In the genomic region with DNA sequence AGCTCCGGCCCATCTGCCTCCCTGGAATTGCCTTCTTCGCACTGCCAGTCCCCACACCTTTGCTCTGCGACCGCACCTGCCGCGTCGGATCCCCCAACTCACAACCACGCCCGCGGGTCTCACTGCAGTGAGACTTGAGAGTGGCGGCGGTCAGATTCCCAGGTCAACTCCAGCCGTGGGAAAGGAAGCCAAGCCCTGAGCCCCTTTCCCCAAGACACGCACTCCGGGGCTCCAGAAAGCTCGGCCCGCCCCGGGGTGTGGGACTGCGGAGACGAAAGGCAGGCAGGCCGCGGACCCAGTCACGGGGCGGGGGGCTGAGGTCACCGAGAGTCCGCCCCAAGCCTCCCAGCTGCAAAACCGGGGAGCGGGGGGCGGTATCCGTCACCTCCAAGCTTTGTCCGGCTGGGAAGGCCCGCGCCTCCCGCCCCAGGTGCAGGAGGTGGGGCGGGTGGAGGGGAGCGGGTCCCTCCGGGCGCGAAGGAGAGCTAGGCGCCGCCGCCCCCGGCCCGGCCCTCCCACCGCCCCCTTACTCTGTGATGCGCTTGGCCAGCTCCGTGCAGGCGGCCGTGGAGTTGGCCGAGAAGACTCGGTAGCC, we compare ENCODE assay signal across 8 cellular contexts. TPM values are rescaled to one million over a fixed set of nuclear protein-coding genes. Genes with fewer than 3 reads are reported as not detected.
DNase-seq lines count a peak whose midpoint lies in the region; ATAC-seq and TF ChIP-seq lines count a peak whose summit lies in the region.

No MANE protein-coding gene starts in this region.

- no peak overlapping the region for H2BK12ac ChIP-seq in mesenchymal stem cell (ENCODE audit: low read length in 2 of 2)

- H2BK120ac ChIP-seq in mesenchymal stem cell (ENCODE audit: low read depth, low read length), result peak overlapping the region; percentile 49

- 5% methylated on average over 39 of the region's 51 CpGs for WGBS in mesenchymal stem cell
- under 1% methylated on average over 51 of the region's 51 CpGs for WGBS in thymus

- peak overlapping the region; percentile 79 to 83 for H3K23ac ChIP-seq in mesenchymal stem cell (ENCODE audit: low read length in 2 of 2)

- H3K4me3 ChIP-seq in SJCRH30 (peak overlapping the region; percentile 71), coronary artery (peak overlapping the region; percentile 91), mesenchymal stem cell (ENCODE audit: insufficient read depth in 1 of 2, low read depth in 1 of 2, low read length in 2 of 2) (peak overlapping the region; percentile 92 to 96), thymus (ENCODE audit: low read length) (peak overlapping the region; percentile 75)

- peak; percentile 13 for ATAC-seq in HG02884 (IDR thresholded peaks at IDR 0.05; ENCODE audit: unreplicated experiment)

- no peak overlapping the region for H2BK5ac ChIP-seq in mesenchymal stem cell (ENCODE audit: low read depth, low read length, poor library complexity, severe bottlenecking)

- peak; percentile 70 for DNase-seq in activated effector memory CD4-positive, alpha-beta T cell treated with anti-CD3 and anti-CD28 coated beads, Interleukin-2, amount 50 U/mL, for 16 hours
- no peak for DNase-seq in activated effector memory CD4-positive, alpha-beta T cell treated with Interleukin-2 at 50 U/mL for 16 hours
- DNase-seq in SJCRH30 (peak; percentile 39 to 48), coronary artery (ENCODE audit: low spot score) (peak; percentile 75), mesenchymal stem cell (peak; percentile 42)
- no peak for DNase-seq in activated CD4-positive, CD25-positive, alpha-beta regulatory T cell (lab: John Stamatoyannopoulos, UW)

- peak overlapping the region; percentile 99 for H3K9ac ChIP-seq in mesenchymal stem cell (ENCODE audit: low read length)

- H3K4ac ChIP-seq in mesenchymal stem cell (ENCODE audit: low read depth in 1 of 2, low read length in 2 of 2), result peak overlapping the region in 1 of 2 experiments; percentile 59

- H3K4me2 ChIP-seq in mesenchymal stem cell (ENCODE audit: low read length, poor library complexity, severe bottlenecking), result peak overlapping the region; percentile 100

- H4K8ac ChIP-seq in mesenchymal stem cell (ENCODE audit: low read length), result peak overlapping the region; percentile 60

- H3K27me3 ChIP-seq in SJCRH30, result no peaks in the 10 kb centered on the region
- no peaks in the 10 kb centered on the region for H3K27me3 ChIP-seq in mesenchymal stem cell (ENCODE audit: control insufficient read depth in 1 of 2, insufficient read depth in 1 of 2, low read length in 2 of 2)
- no peaks in the 10 kb centered on the region for H3K27me3 ChIP-seq in thymus (ENCODE audit: control insufficient read depth, insufficient read depth)

- H2BK15ac ChIP-seq in mesenchymal stem cell (ENCODE audit: low read depth, poor library complexity, severe bottlenecking), result peak overlapping the region; percentile 69

- peaks cover 8% of the 10 kb centered on the region for H3K4me1 ChIP-seq in SJCRH30
- peaks cover 11% of the 10 kb centered on the region for H3K4me1 ChIP-seq in mesenchymal stem cell (ENCODE audit: control insufficient read depth, insufficient read depth, low read depth, low read length)
- peaks cover 5% of the 10 kb centered on the region for H3K4me1 ChIP-seq in thymus (ENCODE audit: control insufficient read depth, insufficient read depth, low read length)

- peak overlapping the region in 1 of 2 experiments; percentile 53 for H3K14ac ChIP-seq in mesenchymal stem cell (ENCODE audit: low read length in 2 of 2)

- H3K36me3 ChIP-seq in SJCRH30, result peaks cover 8% of the 10 kb centered on the region
- peaks cover 0 to 1% of the 10 kb centered on the region in 2 experiments for H3K36me3 ChIP-seq in mesenchymal stem cell (ENCODE audit: control insufficient read depth in 1 of 2, insufficient read depth in 2 of 2, low read depth in 1 of 2, low read length in 2 of 2)
- no peaks in the 10 kb centered on the region for H3K36me3 ChIP-seq in thymus (ENCODE audit: control insufficient read depth, insufficient read depth)

- no peaks in the 10 kb centered on the region for H3K9me3 ChIP-seq in SJCRH30 (replicated peaks)
- no peaks in the 10 kb centered on the region for H3K9me3 ChIP-seq in mesenchymal stem cell (ENCODE audit: control insufficient read depth, low read length)
- no peaks in the 10 kb centered on the region for H3K9me3 ChIP-seq in thymus (ENCODE audit: control insufficient read depth)

- H3K18ac ChIP-seq in mesenchymal stem cell (ENCODE audit: low read depth in 1 of 2, low read length in 2 of 2), result peak overlapping the region; percentile 19 to 71

- H2AK5ac ChIP-seq in mesenchymal stem cell (ENCODE audit: low read length, severe bottlenecking), result no peak overlapping the region

- TF ChIP-seq CTCF in coronary artery (IDR thresholded peaks at IDR 0.05), result no peak

- peak overlapping the region; percentile 98 for H2AFZ ChIP-seq in mesenchymal stem cell (ENCODE audit: low read depth, low read length)

- H3K79me1 ChIP-seq in mesenchymal stem cell (replicated peaks; ENCODE audit: low read length, poor library complexity, severe bottlenecking), result peaks cover 11% of the 10 kb centered on the region

- peak overlapping the region; percentile 80 for H4K91ac ChIP-seq in mesenchymal stem cell (ENCODE audit: low read length)

- H3K27ac ChIP-seq in SJCRH30 (peak overlapping the region; percentile 99; the same call in 1 of the 2 replicates), coronary artery (peak overlapping the region; percentile 75 to 82), mesenchymal stem cell (ENCODE audit: low read length, poor library complexity, severe bottlenecking) (no peak overlapping the region), thymus (ENCODE audit: low read depth) (peak overlapping the region; percentile 84)

RNA-seq across cellular contexts. Expression of a gene that starts 0.6 kb away (rescaled TPM):
- 69.3 and 70.0 TPM in 2 replicates for total RNA-seq in SJCRH30 (2014; rRNA removed; shearing (Covaris generic))
- polyA plus RNA-seq in mesenchymal stem cell (2013, experiment 1 of 2), result 20.6 TPM
- polyA plus RNA-seq in mesenchymal stem cell (2013, experiment 2 of 2), result 19.8 TPM
- 38.5 TPM for polyA plus RNA-seq in thymus

RNA-seq across cellular contexts. Expression of a gene that starts 31.3 kb away (rescaled TPM):
- 5.4 and 5.8 TPM in 2 replicates for total RNA-seq in SJCRH30 (2014; rRNA removed; shearing (Covaris generic))
- 5.4 TPM for polyA plus RNA-seq in mesenchymal stem cell (2013, experiment 1 of 2)
- polyA plus RNA-seq in mesenchymal stem cell (2013, experiment 2 of 2), result 5.4 TPM
- polyA plus RNA-seq in thymus, result 35.2 TPM

RNA-seq across cellular contexts. Expression of a gene that starts 45.0 kb away (rescaled TPM):
- total RNA-seq in SJCRH30 (2014; rRNA removed; shearing (Covaris generic)), result 2.7 and 3.5 TPM in 2 replicates
- polyA plus RNA-seq in mesenchymal stem cell (2013, experiment 1 of 2), result 0.57 TPM
- polyA plus RNA-seq in mesenchymal stem cell (2013, experiment 2 of 2), result 0.41 TPM
- polyA plus RNA-seq in thymus, result 7.3 TPM

Comparison
In these comparisons a context has a peak if more than half of its experiments do, and no peak if none do; other contexts are left out.
1. DNase-seq: peak in activated effector memory CD4-positive, alpha-beta T cell treated with anti-CD3 and anti-CD28 coated beads, Interleukin-2, amount 50 U/mL, for 16 hours (single experiment), SJCRH30 (2 of 2), coronary artery (single experiment) and mesenchymal stem cell (single experiment); none in activated effector memory CD4-positive, alpha-beta T cell treated with Interleukin-2 at 50 U/mL for 16 hours (single experiment) and activated CD4-positive, CD25-positive, alpha-beta regulatory T cell (0 of 4).
2. Peak in every context shown above with its lines, with median percentiles within 50 percentile points of each other: H3K4me3 ChIP-seq.